1 cellular context compared by ENCODE assay signal in genomic region chr1:225842074-225842473, GRCh38.
TF ChIP-seq lines count a peak whose summit lies in the region.

No MANE protein-coding gene starts in this region.

TF ChIP-seq in GM12878, 131 proteins besides CTCF, POLR2A, EP300 and RAD21:
- TF ChIP-seq BCL11A (IDR thresholded peaks at IDR 0.05; ENCODE audit: low read depth, low read length) (no peak), YY1 (IDR thresholded peaks at IDR 0.05; ENCODE audit: low read depth, low read length) (no peak)
TF ChIP-seq in GM12878: peak in this region for 0.
